Comparison of ENCODE assay signal across 8 cellular contexts in the genomic region with DNA sequence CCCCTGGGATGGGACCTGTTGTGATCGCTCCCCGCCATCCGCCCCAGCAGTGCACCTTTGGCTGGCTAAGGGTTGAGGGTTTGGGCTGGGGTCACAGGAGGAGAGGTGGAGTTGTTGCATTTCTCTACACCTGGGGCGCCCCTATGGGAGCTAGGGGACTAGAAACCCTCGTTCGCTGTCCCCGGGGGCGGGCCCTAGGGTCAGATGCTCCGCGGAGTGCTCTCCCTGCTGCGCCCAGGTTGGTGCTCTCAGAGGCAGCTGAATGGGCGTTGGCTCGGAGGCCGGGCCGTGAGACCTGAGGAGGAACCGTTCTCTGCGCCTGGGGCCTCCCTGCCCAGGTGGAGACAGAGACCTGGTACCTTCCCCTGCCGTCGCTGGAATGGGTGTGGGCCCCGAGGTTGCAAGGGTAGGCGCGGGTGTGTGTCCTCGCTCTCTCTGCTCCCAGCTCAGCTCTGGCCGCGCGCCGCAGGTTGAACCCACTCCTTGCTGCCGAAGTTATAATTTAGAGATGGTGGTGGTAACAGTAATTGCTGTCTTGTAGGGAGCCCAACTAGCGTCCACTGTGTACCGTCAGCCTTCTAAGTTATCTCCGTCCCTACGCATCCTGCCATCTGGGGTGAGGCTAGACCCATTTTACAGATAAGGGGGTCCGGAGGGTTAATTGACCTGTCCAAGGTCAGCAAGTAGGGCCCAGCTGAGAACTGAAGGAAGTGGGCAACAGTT. TPM values are rescaled to one million over a fixed set of nuclear protein-coding genes. Genes with fewer than 3 reads are reported as not detected.
DNase-seq lines count a peak whose midpoint lies in the region; ATAC-seq, FAIRE-seq and TF ChIP-seq lines count a peak whose summit lies in the region.

No MANE protein-coding gene starts in this region.

- no peaks in the 10 kb centered on the region for H3K27me3 Mint-ChIP-seq in activated CD4-positive, alpha-beta memory T cell treated with anti-CD3 and anti-CD28 coated beads, Interleukin-2, amount 10 ng/mL, durations not matched to agents 7 days and 5 days
- H3K27me3 Mint-ChIP-seq in neural progenitor cell (ENCODE audit: insufficient read depth, low read depth), result peaks cover 7% of the 10 kb centered on the region

- H3K4me3 Mint-ChIP-seq in activated CD4-positive, alpha-beta memory T cell treated with anti-CD3 and anti-CD28 coated beads, Interleukin-2, amount 10 ng/mL, durations not matched to agents 7 days and 5 days, result peak overlapping the region; percentile 86
- peak overlapping the region; percentile 92 for H3K4me3 Mint-ChIP-seq in neural progenitor cell

- peaks cover 57% of the 10 kb centered on the region for H3K79me2 ChIP-seq in neural progenitor cell (ENCODE audit: low read depth)

- peaks cover 4% of the 10 kb centered on the region for H3K4me1 ChIP-seq in neural progenitor cell

- ATAC-seq in HG03432 (IDR thresholded peaks at IDR 0.05; ENCODE audit: unreplicated experiment) (peak; percentile 21), HG02938 (IDR thresholded peaks at IDR 0.05; ENCODE audit: unreplicated experiment) (no peak), HG03469 (IDR thresholded peaks at IDR 0.05; ENCODE audit: unreplicated experiment) (no peak)

- H3K4me3 ChIP-seq in neural progenitor cell, result peak overlapping the region; percentile 86

- H3K4me1 Mint-ChIP-seq in activated CD4-positive, alpha-beta memory T cell treated with anti-CD3 and anti-CD28 coated beads, Interleukin-2, amount 10 ng/mL, durations not matched to agents 7 days and 5 days, result peaks cover 46% of the 10 kb centered on the region
- H3K4me1 Mint-ChIP-seq in neural progenitor cell, result peaks cover 7% of the 10 kb centered on the region

- H3K36me3 Mint-ChIP-seq in activated CD4-positive, alpha-beta memory T cell treated with anti-CD3 and anti-CD28 coated beads, Interleukin-2, amount 10 ng/mL, durations not matched to agents 7 days and 5 days (ENCODE audit: low read depth), result peaks cover 8% of the 10 kb centered on the region
- peaks cover 3% of the 10 kb centered on the region for H3K36me3 Mint-ChIP-seq in neural progenitor cell

- H3K4me2 ChIP-seq in neural progenitor cell, result peak overlapping the region; percentile 88

- H3K9me3 ChIP-seq in neural progenitor cell (ENCODE audit: low read depth), result no peaks in the 10 kb centered on the region

- CTCF ChIA-PET in activated CD4-positive, alpha-beta memory T cell treated with anti-CD3 and anti-CD28 coated beads, Interleukin-2, amount 10 ng/mL, durations not matched to agents 7 days and 5 days (lab: Charles Lee), result interaction anchor here (0.6 to 3.5 kb wide), 21 partner anchors 8 to 297 kb away, joined by 3 to 30 read pairs (median 7); partner anchors contain the start of genes HTD2 and RPP14

- no peak for TF ChIP-seq CTCF in neural progenitor cell (IDR thresholded peaks at IDR 0.05)

- H3K36me3 ChIP-seq in neural progenitor cell, result no peaks in the 10 kb centered on the region

- H4K20me1 ChIP-seq in neural progenitor cell (ENCODE audit: low read depth), result peaks cover 23% of the 10 kb centered on the region

- peak overlapping the region; percentile 1 for H3K27ac Mint-ChIP-seq in activated CD4-positive, alpha-beta memory T cell treated with anti-CD3 and anti-CD28 coated beads, Interleukin-2, amount 10 ng/mL, durations not matched to agents 7 days and 5 days
- H3K27ac Mint-ChIP-seq in neural progenitor cell, result no peak overlapping the region

- H2AFZ ChIP-seq in neural progenitor cell (replicated peaks), result peak overlapping the region; percentile 94

- no peak overlapping the region for H3K9ac ChIP-seq in neural progenitor cell

- no peak for TF ChIP-seq POLR2A in GM12892 (IDR thresholded peaks at IDR 0.05; ENCODE audit: low read depth, low read length)

- no peaks in the 10 kb centered on the region for H3K27me3 ChIP-seq in neural progenitor cell

- POLR2A ChIA-PET in activated CD4-positive, alpha-beta memory T cell treated with anti-CD3 and anti-CD28 coated beads, Interleukin-2, amount 10 ng/mL, durations not matched to agents 7 days and 5 days (lab: Charles Lee), result interaction anchor here (0.8 to 3.8 kb wide), 14 partner anchors 10 to 297 kb away, joined by 3 to 17 read pairs (median 4); partner anchors contain the start of genes HTD2 and RPP14

- H3K9me3 Mint-ChIP-seq in activated CD4-positive, alpha-beta memory T cell treated with anti-CD3 and anti-CD28 coated beads, Interleukin-2, amount 10 ng/mL, durations not matched to agents 7 days and 5 days, result no peaks in the 10 kb centered on the region
- H3K9me3 Mint-ChIP-seq in neural progenitor cell, result peaks cover 2% of the 10 kb centered on the region

- DNase-seq in GM12892 (ENCODE audit: insufficient read length), result peak; percentile 48
- DNase-seq in activated CD4-positive, alpha-beta memory T cell treated with anti-CD3 and anti-CD28 coated beads, Interleukin-2, amount 10 ng/mL, durations not matched to agents 7 days and 5 days, result peak; percentile 53
- no peak for DNase-seq in epithelial cell of prostate (ENCODE audit: low read depth, low spot score)
- DNase-seq in neural progenitor cell (ENCODE audit: low spot score), result peak; percentile 41
- DNase-seq in OCI-M2 (lab: John Stamatoyannopoulos, UW; ENCODE audit: unreplicated experiment), result no peak

- H3K27ac ChIP-seq in epithelial cell of prostate, result peak overlapping the region; percentile 99
- H3K27ac ChIP-seq in neural progenitor cell, result no peak overlapping the region

- no peak for FAIRE-seq in GM12892 (lab: Jason Lieb, UNC)

- H3F3A ChIP-seq in neural progenitor cell (ENCODE audit: low read depth), result peaks cover 5% of the 10 kb centered on the region

RNA-seq across cellular contexts. Expression of gene FLNB, which starts 1.0 kb away (rescaled TPM):
- polyA plus RNA-seq in GM12892 (2012; ENCODE audit: missing spikeins), result 20.4 TPM
- 10 to 100 TPM; 33.3 to 37.9 TPM for total RNA-seq in activated CD4-positive, alpha-beta memory T cell treated with anti-CD3 and anti-CD28 coated beads, Interleukin-2, amount 10 ng/mL, durations not matched to agents 7 days and 5 days
- total RNA-seq in neural progenitor cell (ENCODE audit: low replicate concordance), result 32.0 and 54.9 TPM in 2 replicates

Comparison
In these comparisons a context has a peak if more than half of its experiments do, and no peak if none do; other contexts are left out.
1. DNase-seq: peak in GM12892 (single experiment), activated CD4-positive, alpha-beta memory T cell treated with anti-CD3 and anti-CD28 coated beads, Interleukin-2, amount 10 ng/mL, durations not matched to agents 7 days and 5 days (single experiment) and neural progenitor cell (single experiment); none in epithelial cell of prostate (single experiment) and OCI-M2 (single experiment).